ENCODE assay signal across 17 cellular contexts in genomic region chr20:9319687-9320384, GRCh38.
A peak's percentile ranks its signal among the peaks of the same experiment; 100 is the strongest.
DNase-seq lines count a peak whose midpoint lies in the region; ATAC-seq and TF ChIP-seq lines count a peak whose summit lies in the region.
"Had no signal": no experiment of that assay in that cellular context is flagged by ENCODE, and none has a peak within 500 bp of the region (broad histone marks: within the 10 kb centered on the region; RNA-seq: fewer than 3 reads in every experiment).

No MANE protein-coding gene starts in this region.

- H3K9me3 ChIP-seq in AG04450 (ENCODE audit: control insufficient read depth, insufficient read depth, low read length): no peaks in the 10 kb centered on the region

- no peaks in the 10 kb centered on the region for H3K27me3 Mint-ChIP-seq in T-cell
- H3K27me3 Mint-ChIP-seq in osteocyte (ENCODE audit: unreplicated experiment): no peaks in the 10 kb centered on the region
- H3K27me3 Mint-ChIP-seq: CD4-positive, alpha-beta memory T cell had no signal

- no peaks in the 10 kb centered on the region for H3K36me3 Mint-ChIP-seq in T-cell
- no peaks in the 10 kb centered on the region for H3K36me3 Mint-ChIP-seq in osteocyte (ENCODE audit: unreplicated experiment)
- H3K36me3 Mint-ChIP-seq: CD4-positive, alpha-beta memory T cell had no signal

- H3K4me3 Mint-ChIP-seq in T-cell: peak overlapping the region; percentile 3 to 53 (median 39)
- H3K4me3 Mint-ChIP-seq in osteocyte (ENCODE audit: unreplicated experiment): no peak overlapping the region

- POLR2A ChIA-PET in AG04450 (lab: Yijun Ruan, JAX) (no interaction called here), T-cell (lab: Charles Lee) (no interaction called here)

- TF ChIP-seq CTCF in AG04450 (IDR thresholded peaks at IDR 0.05; ENCODE audit: low read depth, low read length) (no peak), osteocyte (IDR thresholded peaks at IDR 0.05) (no peak)

- H3K27ac ChIP-seq in AG04450 (ENCODE audit: low read depth, low read length): peak overlapping the region; percentile 21
- H3K27ac ChIP-seq: epithelial cell of prostate had no signal

- CTCF ChIA-PET in AG04450 (lab: Charles Lee): interaction anchor here (1.2 kb wide), 2 partner anchors 248 to 466 kb away, joined by 3 read pairs; no protein-coding TSS in a partner anchor
- CTCF ChIA-PET in T-cell (lab: Charles Lee): no interaction called here

- ATAC-seq in T-cell (replicated peaks in 1 of 4) (no peak), HG03196 (IDR thresholded peaks at IDR 0.05; ENCODE audit: unreplicated experiment) (no peak)
- ATAC-seq: stimulated activated naive CD8-positive, alpha-beta T cell treated with anti-CD3 and anti-CD28 coated beads, Interleukin-15, Interleukin-2, amounts not matched to agents 100 U/mL and 50 U/mL, for 24 hours had no signal

- H3K27ac Mint-ChIP-seq in T-cell (no peak overlapping the region), osteocyte (ENCODE audit: unreplicated experiment) (no peak overlapping the region)

- no peak for DNase-seq in AG04450 (ENCODE audit: low read depth, low spot score)
- peak; percentile 60 for DNase-seq in HT-29 (ENCODE audit: low spot score)
- DNase-seq in T-cell: no peak
- peak; percentile 30 for DNase-seq in myocyte (ENCODE audit: low read depth)
- DNase-seq in activated CD4-positive, CD25-positive, alpha-beta regulatory T cell treated with anti-CD3 and anti-CD28 coated beads, Interleukin-2, amount 50 U/mL, for 72 hours: no peak
- no peak for DNase-seq in GM19240 (ENCODE audit: insufficient read length, low spot score)
- DNase-seq in osteocyte (ENCODE audit: extremely low spot score, unreplicated experiment): no peak
- DNase-seq: activated CD4-positive, alpha-beta T cell treated with anti-CD3 and anti-CD28 coated beads for 48 hours; caudate nucleus; CD4-positive, alpha-beta memory T cell; mesendoderm; NCI-H82; retina; stimulated activated CD4-positive, alpha-beta T cell treated with anti-CD3 and anti-CD28 coated beads, Interleukin-4, amount 100 ng/mL, for 4 hours; stimulated activated naive CD8-positive, alpha-beta T cell treated with anti-CD3 and anti-CD28 coated beads, Interleukin-15, Interleukin-2, amounts not matched to agents 100 U/mL and 50 U/mL, for 24 hours had no signal

- H3K27me3 ChIP-seq in AG04450 (ENCODE audit: control insufficient read depth, insufficient read depth, low read length): no peaks in the 10 kb centered on the region

- H3K4me1 Mint-ChIP-seq in T-cell (peaks cover 0 to 8% (median 7%) of the 10 kb centered on the region in 3 donors), osteocyte (ENCODE audit: unreplicated experiment) (peaks cover 3% of the 10 kb centered on the region)

- H3K4me3 ChIP-seq in AG04450 (ENCODE audit: low read depth, low read length): no peak overlapping the region

- peaks cover 0 to 4% (median 3%) of the 10 kb centered on the region in 3 donors for H3K9me3 Mint-ChIP-seq in T-cell
- H3K9me3 Mint-ChIP-seq in osteocyte (ENCODE audit: unreplicated experiment): no peaks in the 10 kb centered on the region

Comparison
In these comparisons a context has a peak if more than half of its experiments do, and no peak if none do; other contexts are left out.
1. DNase-seq: peak in HT-29 (single experiment) and myocyte (single experiment); none in AG04450 (single experiment), T-cell (0 of 34), activated CD4-positive, CD25-positive, alpha-beta regulatory T cell treated with anti-CD3 and anti-CD28 coated beads, Interleukin-2, amount 50 U/mL, for 72 hours (single experiment), GM19240 (single experiment) and osteocyte (single experiment).